ENCODE assay signal across 14 cellular contexts in genomic region chr10:124090630-124091209, GRCh38. TPM values are rescaled to one million over a fixed set of nuclear protein-coding genes. Genes with fewer than 3 reads are reported as not detected.
DNase-seq lines count a peak whose midpoint lies in the region; ATAC-seq, FAIRE-seq and TF ChIP-seq lines count a peak whose summit lies in the region.
"Had no signal": no experiment of that assay in that cellular context is flagged by ENCODE, and none has a peak within 500 bp of the region (broad histone marks: within the 10 kb centered on the region; RNA-seq: fewer than 3 reads in every experiment).

No MANE protein-coding gene starts in this region.

- H4K20me1 ChIP-seq in keratinocyte (ENCODE audit: control insufficient read depth, extremely low read depth, insufficient read depth, low read length) = peaks cover 27% of the 10 kb centered on the region

- H3K27ac Mint-ChIP-seq in CD8-positive, alpha-beta T cell = no peak overlapping the region
- no peak overlapping the region for H3K27ac Mint-ChIP-seq in natural killer cell

- H3K36me3 ChIP-seq in CD8-positive, alpha-beta T cell (ENCODE audit: insufficient read depth, low read length) = no peaks in the 10 kb centered on the region
- H3K36me3 ChIP-seq in Peyer's patch = no peaks in the 10 kb centered on the region
- H3K36me3 ChIP-seq in keratinocyte (ENCODE audit: control insufficient read depth in 2 of 2, extremely low read depth in 1 of 2, insufficient read depth in 2 of 2, low read length in 2 of 2) = peaks cover 0 to 3% of the 10 kb centered on the region in 2 experiments
- no peaks in the 10 kb centered on the region for H3K36me3 ChIP-seq in psoas muscle (ENCODE audit: insufficient read depth in 1 of 2, low read depth in 1 of 2)
- H3K36me3 ChIP-seq: SJCRH30 had no signal

- CTCF ChIA-PET in CD8-positive, alpha-beta T cell (lab: Charles Lee) = interaction anchor here (0.8 kb wide), 1 partner anchor 17 kb away, joined by 3 read pairs; no protein-coding TSS in a partner anchor

- H3K27ac ChIP-seq in CD8-positive, alpha-beta T cell (ENCODE audit: low read depth, low read length) = no peak overlapping the region
- peak overlapping the region in 1 of 4 donors; percentile 96 for H3K27ac ChIP-seq in Peyer's patch
- no peak overlapping the region for H3K27ac ChIP-seq in keratinocyte (ENCODE audit: control insufficient read depth, insufficient read depth, low read length)
- no peak overlapping the region for H3K27ac ChIP-seq in psoas muscle
- H3K27ac ChIP-seq: SJCRH30 had no signal

- H3K27me3 ChIP-seq in CD8-positive, alpha-beta T cell (ENCODE audit: insufficient read depth, low read length) = peaks cover 4% of the 10 kb centered on the region
- no peaks in the 10 kb centered on the region for H3K27me3 ChIP-seq in Peyer's patch
- no peaks in the 10 kb centered on the region for H3K27me3 ChIP-seq in keratinocyte (ENCODE audit: control insufficient read depth, extremely low read depth, insufficient read depth, low read length)
- peaks cover 0 to 4% (median 0%) of the 10 kb centered on the region in 3 donors for H3K27me3 ChIP-seq in psoas muscle (ENCODE audit: insufficient read depth in 3 of 3, low read length in 2 of 3)

- dilution Hi-C loops in keratinocyte (cut with MboI; ENCODE audit: extremely low pct_ligation_motif_present, low sequenced_read_pairs) = no loop called here

- intact Hi-C loops in CD8-positive, alpha-beta T cell (cut with DNase I, micrococcal nuclease) = no loop called here
- intact Hi-C loops in psoas muscle (cut with DNase I) (loop anchor here (5.0 kb wide), 3 partner anchors 33 to 107 kb away; no protein-coding TSS in a partner anchor), natural killer cell (cut with micrococcal nuclease) (no loop called here)

- peaks cover 7% of the 10 kb centered on the region for H3K4me1 Mint-ChIP-seq in CD8-positive, alpha-beta T cell (ENCODE audit: low read depth)
- no peaks in the 10 kb centered on the region for H3K4me1 Mint-ChIP-seq in natural killer cell

- peak overlapping the region; percentile 77 for H3K4me2 ChIP-seq in keratinocyte (ENCODE audit: control insufficient read depth, extremely low read depth, insufficient read depth, low read depth, low read length)

- peaks cover 14% of the 10 kb centered on the region for H3K9me1 ChIP-seq in keratinocyte (ENCODE audit: control insufficient read depth, extremely low read depth, insufficient read depth, low read length)

- no peak for TF ChIP-seq POLR2A in Peyer's patch (IDR thresholded peaks at IDR 0.05)

- no peaks in the 10 kb centered on the region for H3K9me3 Mint-ChIP-seq in CD8-positive, alpha-beta T cell
- no peaks in the 10 kb centered on the region for H3K9me3 Mint-ChIP-seq in natural killer cell

- ATAC-seq in CD8-positive, alpha-beta T cell = no peak
- no peak for ATAC-seq in psoas muscle
- no peak for ATAC-seq in HG03460 (IDR thresholded peaks at IDR 0.05; ENCODE audit: unreplicated experiment)
- no peak for ATAC-seq in natural killer cell

- 41 to 75% (median 61%) methylated on average over 6 of the region's 6 CpGs for WGBS in psoas muscle, 3 donors

- peaks cover 25% of the 10 kb centered on the region for H3K27me3 Mint-ChIP-seq in CD8-positive, alpha-beta T cell (ENCODE audit: low read depth)
- H3K27me3 Mint-ChIP-seq in natural killer cell (ENCODE audit: low read depth in 2 of 2) = peaks cover 35 to 48% of the 10 kb centered on the region in 2 donors

- no peaks in the 10 kb centered on the region for H3K36me3 Mint-ChIP-seq in CD8-positive, alpha-beta T cell
- H3K36me3 Mint-ChIP-seq in natural killer cell = no peaks in the 10 kb centered on the region

- no peak overlapping the region for H2AFZ ChIP-seq in keratinocyte (ENCODE audit: control insufficient read depth, low read length)

- POLR2A ChIA-PET in CD8-positive, alpha-beta T cell (lab: Charles Lee) = no interaction called here

- no peaks in the 10 kb centered on the region for H3K9me3 ChIP-seq in CD8-positive, alpha-beta T cell (ENCODE audit: low read length)
- H3K9me3 ChIP-seq in Peyer's patch (no peaks in the 10 kb centered on the region), keratinocyte (ENCODE audit: control insufficient read depth, low read depth, low read length) (no peaks in the 10 kb centered on the region), psoas muscle (no peaks in the 10 kb centered on the region)
- H3K9me3 ChIP-seq: SJCRH30 had no signal

- no peak for DNase-seq in CD8-positive, alpha-beta T cell
- DNase-seq in Peyer's patch (peak in 1 of 3 donors; percentile 28), keratinocyte (ENCODE audit: low read depth, low spot score) (no peak), psoas muscle (no peak), natural killer cell (no peak), SKM-1 treated with dmso at 0.1 percent for 144 hours (lab: John Stamatoyannopoulos, UW; ENCODE audit: unreplicated experiment) (no peak)
- DNase-seq in stimulated activated CD8-positive, alpha-beta memory T cell treated with anti-CD3 and anti-CD28 coated beads, Interleukin-4, amount 100 ng/mL, for 48 hours = no peak
- DNase-seq: activated CD4-positive, alpha-beta T cell treated with anti-CD3 and anti-CD28 coated beads, Interleukin-2, amount 50 U/mL, for 1 hour; activated naive CD4-positive, alpha-beta T cell treated with anti-CD3 and anti-CD28 coated beads, Interleukin-2, amount 50 U/mL, for 16 hours; Karpas-422; NCI-H226; SJCRH30; small intestine had no signal

- peak; percentile 41 for FAIRE-seq in keratinocyte (lab: Jason Lieb, UNC)
- FAIRE-seq: small intestine had no signal

- H3K4me1 ChIP-seq in CD8-positive, alpha-beta T cell (ENCODE audit: insufficient read depth, low read length) = no peaks in the 10 kb centered on the region
- peaks cover 0 to 47% (median 6%) of the 10 kb centered on the region in 4 donors for H3K4me1 ChIP-seq in Peyer's patch
- peaks cover 46% of the 10 kb centered on the region for H3K4me1 ChIP-seq in keratinocyte (ENCODE audit: control insufficient read depth, extremely low read depth, insufficient read depth, low read length)
- peaks cover 38% of the 10 kb centered on the region for H3K4me1 ChIP-seq in psoas muscle
- H3K4me1 ChIP-seq: SJCRH30 had no signal

- no peak for TF ChIP-seq CTCF in CD8-positive, alpha-beta T cell (IDR thresholded peaks at IDR 0.05)
- TF ChIP-seq CTCF in Peyer's patch (IDR thresholded peaks at IDR 0.05) = no peak
- no peak for TF ChIP-seq CTCF in keratinocyte (optimal IDR thresholded peaks at IDR 0.05 in 1 of 3, IDR thresholded peaks at IDR 0.05 in 1 of 3, conservative IDR thresholded peaks at IDR 0.05 in 1 of 3; ENCODE audit: extremely low read depth in 1 of 3, insufficient read depth in 2 of 3, low read length in 3 of 3)
- no peak for TF ChIP-seq CTCF in psoas muscle (IDR thresholded peaks at IDR 0.05)
- no peak for TF ChIP-seq CTCF in natural killer cell (IDR thresholded peaks at IDR 0.05)

- no peak overlapping the region for H3K9ac ChIP-seq in keratinocyte (ENCODE audit: control insufficient read depth, extremely low read depth, insufficient read depth, low read length)

- H3K4me3 ChIP-seq in CD8-positive, alpha-beta T cell (ENCODE audit: low read depth, low read length) = no peak overlapping the region
- H3K4me3 ChIP-seq in Peyer's patch (peak overlapping the region in 3 of 4 donors; percentile 56 to 92 (median 65)), keratinocyte (ENCODE audit: control insufficient read depth in 2 of 3, extremely low read depth in 1 of 3, insufficient read depth in 2 of 3, low read depth in 1 of 3, low read length in 3 of 3) (peak overlapping the region in 2 of 3 experiments; percentile 3 to 90), psoas muscle (peak overlapping the region; percentile 79)
- H3K4me3 ChIP-seq: SJCRH30 had no signal

- peaks cover 52% of the 10 kb centered on the region for H3K79me2 ChIP-seq in keratinocyte (ENCODE audit: control insufficient read depth, insufficient read depth, low read length)

- peak overlapping the region; percentile 68 for H3K4me3 Mint-ChIP-seq in CD8-positive, alpha-beta T cell
- H3K4me3 Mint-ChIP-seq in natural killer cell = no peak overlapping the region

RNA-seq across cellular contexts. Expression of gene CHST15, which starts 2.7 kb away (rescaled TPM):
- under 1 TPM; 0.19 to 0.33 TPM for total RNA-seq in CD8-positive, alpha-beta T cell
- total RNA-seq in Peyer's patch (10 to 100 TPM in 2 of 4 donors, 1 to 10 TPM in 2; 3.9 to 55.3 (median 10.9) TPM), psoas muscle (10 to 100 TPM in 2 of 4 donors, 1 to 10 TPM in 2; 3.6 to 39.2 (median 12.1) TPM), natural killer cell (10 to 100 TPM in 1 of 3 donors, 1 to 10 TPM in 2; 1.9 to 11.9 (median 8.7) TPM)
- polyA plus RNA-seq in keratinocyte (21.4 to 39.1 TPM (median 24.5 TPM) in 3 replicates), psoas muscle (10 to 100 TPM in 2 of 3 donors, 1 to 10 TPM in 1; 7.2 to 15.6 (median 10.4) TPM)
- 3.4 TPM for polyA plus RNA-seq in keratinocyte (2011; ENCODE audit: low read depth)
- 16.9 and 22.6 TPM in 2 replicates for polyA plus RNA-seq in keratinocyte (2011; cell fraction: cytosol; rRNA removed)
- 50.9 and 52.5 TPM in 2 replicates for polyA plus RNA-seq in keratinocyte (2011; cell fraction: nucleus; rRNA removed)
- 9.4 and 25.1 TPM in 2 replicates for polyA plus RNA-seq in keratinocyte (2012; ENCODE audit: low replicate concordance)
- 46.0 to 77.2 TPM (median 60.9 TPM) in 3 replicates for polyA minus RNA-seq in keratinocyte
- 28.6 TPM for polyA minus RNA-seq in keratinocyte (2011; cell fraction: cytosol; rRNA and poly(A)+ RNA removed)
- polyA minus RNA-seq in keratinocyte (2011; cell fraction: nucleus; rRNA and poly(A)+ RNA removed) = 57.7 and 70.4 TPM in 2 replicates

Comparison
In these comparisons a context has a peak if more than half of its experiments do, and no peak if none do; other contexts are left out.
1. intact Hi-C loops: an anchor here in psoas muscle (5.0 kb wide); none called in CD8-positive, alpha-beta T cell and natural killer cell.